In genomic region chr10:114294549-114294948, GRCh38 we compare ENCODE assay signal across 22 cellular contexts. TPM values are rescaled to one million over a fixed set of nuclear protein-coding genes. Genes with fewer than 3 reads are reported as not detected.
DNase-seq lines count a peak whose midpoint lies in the region; ATAC-seq and TF ChIP-seq lines count a peak whose summit lies in the region.
"Had no signal": no experiment of that assay in that cellular context is flagged by ENCODE, and none has a peak within 500 bp of the region (broad histone marks: within the 10 kb centered on the region; RNA-seq: fewer than 3 reads in every experiment).

No MANE protein-coding gene starts in this region.

- peak overlapping the region; percentile 76 for H3K27ac ChIP-seq in BLaER1
- peak overlapping the region in 1 of 11 experiments; percentile 31; a peak in 2 of 22 replicates for H3K27ac ChIP-seq in BLaER1 treated with 17β-estradiol and CSF1 and Interleukin-3, amounts not matched to agents 10 nM and 100 nM
- H3K27ac ChIP-seq: GM23248 had no signal

- no peak for TF ChIP-seq CTCF in Calu3 (IDR thresholded peaks at IDR 0.05; ENCODE audit: unreplicated experiment)

- no peak overlapping the region for H3K4me3 ChIP-seq in BLaER1
- peak overlapping the region in 2 of 10 experiments; percentile 11 to 30; a peak in 2 of 20 replicates for H3K4me3 ChIP-seq in BLaER1 treated with 17β-estradiol and CSF1 and Interleukin-3, amounts not matched to agents 10 nM and 100 nM
- H3K4me3 ChIP-seq: GM12878, GM23248 had no signal

- H3K9me3 ChIP-seq in BLaER1, result peaks cover 68% of the 10 kb centered on the region
- peaks cover 38 to 79% (median 71%) of the 10 kb centered on the region in 11 experiments for H3K9me3 ChIP-seq in BLaER1 treated with 17β-estradiol and CSF1 and Interleukin-3, amounts not matched to agents 10 nM and 100 nM (replicated peaks in 1 of 11)

- no peak overlapping the region for H3K4me3 Mint-ChIP-seq in Calu3 (ENCODE audit: low read depth, unreplicated experiment)
- H3K4me3 Mint-ChIP-seq: B cell had no signal

- H3K4me1 Mint-ChIP-seq in Calu3 (ENCODE audit: low read depth, unreplicated experiment), result no peaks in the 10 kb centered on the region
- H3K4me1 Mint-ChIP-seq: B cell; CD4-positive, alpha-beta memory T cell had no signal

- DNase-seq in dermis blood vessel endothelial cell (peak; percentile 75), pulmonary artery endothelial cell (ENCODE audit: low read depth, low spot score) (peak; percentile 36), Calu3 (no peak)
- DNase-seq in activated CD4-positive, CD25-positive, alpha-beta regulatory T cell treated with anti-CD3 and anti-CD28 coated beads, Interleukin-2, amount 50 U/mL, for 72 hours, result no peak
- no peak for DNase-seq in stimulated activated CD4-positive, alpha-beta T cell treated with anti-CD3 and anti-CD28 coated beads, Interleukin-4, amount 100 ng/mL, for 4 hours
- DNase-seq: C1 segment of cervical spinal cord; CD4-positive, alpha-beta memory T cell; COR-L47; DMS 273 treated with DMSO at 0.1 percent for 48 hours; DMS79; EL; GDM1; GM23248; H7; HCEC 1CT had no signal

- no peaks in the 10 kb centered on the region for H3K27me3 Mint-ChIP-seq in Calu3 (ENCODE audit: unreplicated experiment)
- H3K27me3 Mint-ChIP-seq: B cell; CD4-positive, alpha-beta memory T cell had no signal

- peaks cover 2% of the 10 kb centered on the region for H3K9me3 Mint-ChIP-seq in Calu3 (ENCODE audit: low read depth, unreplicated experiment)

- intact Hi-C loops in Calu3 (cut with micrococcal nuclease; ENCODE audit: unreplicated experiment), result no loop called here

- H3K27me3 ChIP-seq in BLaER1, result no peaks in the 10 kb centered on the region
- H3K27me3 ChIP-seq in BLaER1 treated with 17β-estradiol and CSF1 and Interleukin-3, amounts not matched to agents 10 nM and 100 nM, result no peaks in the 10 kb centered on the region; a peak in 1 of 22 replicates

- peak overlapping the region; percentile 62 for H3K4me2 ChIP-seq in BLaER1
- peak overlapping the region in 6 of 11 experiments; percentile 48 to 76 (median 57); a peak in 12 of 22 replicates for H3K4me2 ChIP-seq in BLaER1 treated with 17β-estradiol and CSF1 and Interleukin-3, amounts not matched to agents 10 nM and 100 nM

- H3K36me3 Mint-ChIP-seq in Calu3 (ENCODE audit: insufficient read depth, unreplicated experiment), result no peaks in the 10 kb centered on the region

- peaks cover 42% of the 10 kb centered on the region for H3K36me3 ChIP-seq in BLaER1
- H3K36me3 ChIP-seq in BLaER1 treated with 17β-estradiol and CSF1 and Interleukin-3, amounts not matched to agents 10 nM and 100 nM, result peaks cover 0 to 44% (median 33%) of the 10 kb centered on the region in 11 experiments; a peak in 19 of 22 replicates

- H4K20me1 ChIP-seq in BLaER1, result no peaks in the 10 kb centered on the region
- H4K20me1 ChIP-seq in BLaER1 treated with 17β-estradiol and CSF1 and Interleukin-3, amounts not matched to agents 10 nM and 100 nM, result no peaks in the 10 kb centered on the region

- ATAC-seq in GM18505 (IDR thresholded peaks at IDR 0.05; ENCODE audit: unreplicated experiment), result no peak
- ATAC-seq: GM12878 had no signal

- no TSS peak for BruUV-seq in Calu3 (replicated peaks; lab: Mats Ljungman, UMichigan)

- H3K27ac Mint-ChIP-seq in Calu3 (ENCODE audit: unreplicated experiment), result no peak overlapping the region
- H3K27ac Mint-ChIP-seq: B cell; CD4-positive, alpha-beta memory T cell had no signal

- H3K4me1 ChIP-seq in BLaER1, result peaks cover 39% of the 10 kb centered on the region
- H3K4me1 ChIP-seq in BLaER1 treated with 17β-estradiol and CSF1 and Interleukin-3, amounts not matched to agents 10 nM and 100 nM, result peaks cover 0 to 47% (median 23%) of the 10 kb centered on the region in 10 experiments; a peak in 12 of 20 replicates

- CTCF ChIA-PET in Calu3 (lab: Charles Lee), result no interaction called here

- no peak for TF ChIP-seq POLR2A in GM18505 (IDR thresholded peaks at IDR 0.05; ENCODE audit: borderline replicate concordance, extremely low read depth, insufficient read depth, insufficient read length)

- H3K9ac ChIP-seq in BLaER1, result no peak overlapping the region
- 0 out of 22 replicates have a peak overlapping the region, but pooled peaks of 1 of the 11 experiments have one; percentile 12 for H3K9ac ChIP-seq in BLaER1 treated with 17β-estradiol and CSF1 and Interleukin-3, amounts not matched to agents 10 nM and 100 nM
- H3K9ac ChIP-seq: GM23248 had no signal

RNA-seq across cellular contexts. Expression of gene VWA2, which starts 55.5 kb away (rescaled TPM):
- not detected in 2 replicates for total RNA-seq in dermis blood vessel endothelial cell
- not detected in 2 replicates for total RNA-seq in pulmonary artery endothelial cell
- 4.2 and 5.8 TPM in 2 replicates for total RNA-seq in Calu3 (2022)
- total RNA-seq: A172; A673; B cell; CD4-positive, alpha-beta memory T cell; GM12878; GM23248 had no signal

Comparison
In these comparisons a context has a peak if more than half of its experiments do, and no peak if none do; other contexts are left out.
1. DNase-seq: peak in dermis blood vessel endothelial cell (single experiment) and pulmonary artery endothelial cell (single experiment); none in activated CD4-positive, CD25-positive, alpha-beta regulatory T cell treated with anti-CD3 and anti-CD28 coated beads, Interleukin-2, amount 50 U/mL, for 72 hours (single experiment), stimulated activated CD4-positive, alpha-beta T cell treated with anti-CD3 and anti-CD28 coated beads, Interleukin-4, amount 100 ng/mL, for 4 hours (0 of 2) and Calu3 (single experiment).